Comparison of ENCODE assay signal across 18 cellular contexts in genomic region chr14:102450206-102451063, GRCh38. TPM values are rescaled to one million over a fixed set of nuclear protein-coding genes. Genes with fewer than 3 reads are reported as not detected.
DNase-seq lines count a peak whose midpoint lies in the region; ATAC-seq and TF ChIP-seq lines count a peak whose summit lies in the region.
"Had no signal": no experiment of that assay in that cellular context is flagged by ENCODE, and none has a peak within 500 bp of the region (broad histone marks: within the 10 kb centered on the region; RNA-seq: fewer than 3 reads in every experiment).

No MANE protein-coding gene starts in this region.

- H3K4me3 Mint-ChIP-seq in nephron progenitor cell, result no peak overlapping the region
- H3K4me3 Mint-ChIP-seq: CD8-positive, alpha-beta T cell had no signal

- H3K27ac ChIP-seq in right atrium auricular region (no peak overlapping the region), heart right ventricle (peak overlapping the region in 9 of 10 donors; percentile 44 to 75 (median 66)), OCI-LY7 (ENCODE audit: low read depth, low read length, poor library complexity, severe bottlenecking) (no peak overlapping the region), uterus (no peak overlapping the region)
- H3K27ac ChIP-seq: BLaER1, GM23248, KMS-11, PC-9 had no signal

- no peak for DNase-seq in Right ventricle myocardium superior
- no peak for DNase-seq in right atrium auricular region (ENCODE audit: low spot score)
- DNase-seq in heart right ventricle, result no peak
- no peak for DNase-seq in nephron progenitor cell
- no peak for DNase-seq in SHP77 (lab: John Stamatoyannopoulos, UW)
- DNase-seq in AG08396 (ENCODE audit: low spot score), result no peak
- no peak for DNase-seq in OCI-LY7 (ENCODE audit: low spot score)
- no peak for DNase-seq in uterus
- DNase-seq: CD8-positive, alpha-beta T cell; DMS79; GM23248; NCI-H1436; NCI-H2029; NCI-H2171 treated with DMSO at 0.1 percent for 48 hours; NCI-H774; PC-9 had no signal

- H3K9me3 ChIP-seq in right atrium auricular region (no peaks in the 10 kb centered on the region), heart right ventricle (no peaks in the 10 kb centered on the region), OCI-LY7 (ENCODE audit: low read length) (no peaks in the 10 kb centered on the region), uterus (no peaks in the 10 kb centered on the region)
- H3K9me3 ChIP-seq: BLaER1 had no signal

- no peaks in the 10 kb centered on the region for H3K27me3 Mint-ChIP-seq in nephron progenitor cell (ENCODE audit: low read depth, poor library complexity)

- ATAC-seq in Right ventricle myocardium superior (ENCODE audit: poor library complexity) (peak; percentile 68), heart right ventricle (peak in 7 of 8 donors; percentile 38 to 80 (median 72))
- ATAC-seq: CD8-positive, alpha-beta T cell had no signal

- no peaks in the 10 kb centered on the region for H3K79me2 ChIP-seq in OCI-LY7 (ENCODE audit: insufficient read depth, low read depth, low read length)

- H3K4me3 ChIP-seq in right atrium auricular region (no peak overlapping the region), heart right ventricle (no peak overlapping the region), OCI-LY7 (ENCODE audit: low read depth, low read length, poor library complexity, severe bottlenecking) (no peak overlapping the region), uterus (no peak overlapping the region)
- H3K4me3 ChIP-seq: BLaER1, GM23248, PC-9 had no signal

- H2AFZ ChIP-seq in OCI-LY7 (ENCODE audit: low read length), result no peak overlapping the region
- H2AFZ ChIP-seq: GM23248, PC-9 had no signal

- 82% methylated on average over 17 of the region's 17 CpGs for WGBS in heart right ventricle, 2 donors

- TF ChIP-seq POLR2A in uterus (IDR thresholded peaks at IDR 0.05), result no peak

- H3K27ac Mint-ChIP-seq in nephron progenitor cell, result peak overlapping the region; percentile 69
- H3K27ac Mint-ChIP-seq: CD8-positive, alpha-beta T cell had no signal

- peaks cover 53% of the 10 kb centered on the region for H3K36me3 Mint-ChIP-seq in nephron progenitor cell (ENCODE audit: low read depth)

- H3K4me1 ChIP-seq in right atrium auricular region (no peaks in the 10 kb centered on the region), heart right ventricle (peaks cover 0 to 12% (median 0%) of the 10 kb centered on the region in 9 donors), OCI-LY7 (ENCODE audit: insufficient read depth, low read length, poor library complexity, severe bottlenecking) (no peaks in the 10 kb centered on the region), uterus (no peaks in the 10 kb centered on the region)
- H3K4me1 ChIP-seq: BLaER1 had no signal

- H3K4me2 ChIP-seq in OCI-LY7 (ENCODE audit: low read length), result no peak overlapping the region
- H3K4me2 ChIP-seq: BLaER1, KMS-11, PC-9 had no signal

- no peaks in the 10 kb centered on the region for H4K20me1 ChIP-seq in OCI-LY7 (ENCODE audit: insufficient read depth, low read length)
- H4K20me1 ChIP-seq: BLaER1 had no signal

- H3K9me3 Mint-ChIP-seq in nephron progenitor cell, result no peaks in the 10 kb centered on the region
- H3K9me3 Mint-ChIP-seq: CD8-positive, alpha-beta T cell had no signal

- TF ChIP-seq CTCF in right atrium auricular region (IDR thresholded peaks at IDR 0.05) (no peak), heart right ventricle (IDR thresholded peaks at IDR 0.05) (no peak), nephron progenitor cell (IDR thresholded peaks at IDR 0.05) (no peak), OCI-LY7 (conservative IDR thresholded peaks at IDR 0.05; ENCODE audit: low read length) (no peak), uterus (IDR thresholded peaks at IDR 0.05) (no peak)

- BruUV-seq in OCI-LY7 (replicated peaks; lab: Mats Ljungman, UMichigan), result no TSS peak

- CTCF ChIA-PET in OCI-LY7 (lab: Charles Lee; ENCODE audit: unreplicated experiment), result no interaction called here

- intact Hi-C loops in Right ventricle myocardium superior (cut with DNase I), result no loop called here
- intact Hi-C loops in heart right ventricle (cut with DNase I), result loop anchor here in 1 of 10 donors (2.0 kb wide), 1 partner anchor 48 kb away; no protein-coding TSS in a partner anchor
- intact Hi-C loops in OCI-LY7 (cut with micrococcal nuclease; ENCODE audit: unreplicated experiment), result no loop called here
- intact Hi-C loops in uterus (cut with DNase I; ENCODE audit: low total_unique reads), result no loop called here

- H3K4me1 Mint-ChIP-seq in nephron progenitor cell, result no peaks in the 10 kb centered on the region

- H3K27me3 ChIP-seq in right atrium auricular region (no peaks in the 10 kb centered on the region), heart right ventricle (no peaks in the 10 kb centered on the region), uterus (no peaks in the 10 kb centered on the region)
- H3K27me3 ChIP-seq: BLaER1 had no signal

- H3K36me3 ChIP-seq in right atrium auricular region (peaks cover 68% of the 10 kb centered on the region), heart right ventricle (peaks cover 0 to 100% (median 50%) of the 10 kb centered on the region in 9 donors), OCI-LY7 (ENCODE audit: insufficient read depth, low read length) (no peaks in the 10 kb centered on the region), uterus (no peaks in the 10 kb centered on the region)

- POLR2A ChIA-PET in OCI-LY7 (lab: Charles Lee), result interaction anchor here (0.8 kb wide), 1 partner anchor 356 kb away, joined by 3 read pairs; no protein-coding TSS in a partner anchor

- H3K9me2 ChIP-seq in OCI-LY7 (ENCODE audit: insufficient read depth, low read length), result no peaks in the 10 kb centered on the region

RNA-seq across cellular contexts. Expression of gene ANKRD9, which starts 59.1 kb away (rescaled TPM):
- total RNA-seq in Right ventricle myocardium superior (159 TPM), right atrium auricular region (100 to 1,000 TPM; 144 to 158 TPM), heart right ventricle (100 to 1,000 TPM in 8 of 10 donors, 10 to 100 TPM in 2; 94.4 to 264 (median 124) TPM), OCI-LY7 (2022) (1.5 and 1.9 TPM in 2 replicates), uterus (10 to 100 TPM in 1 of 4 donors, 1 to 10 TPM in 3; 1.8 to 16.5 (median 7.5) TPM)
- 100 to 1,000 TPM; 102 to 117 TPM for polyA plus RNA-seq in heart right ventricle
- total RNA-seq in OCI-LY7 (2014; rRNA removed; shearing (Covaris generic)), result 1.1 and 1.2 TPM in 2 replicates

Comparison
In these comparisons a context has a peak if more than half of its experiments do, and no peak if none do; other contexts are left out.
1. H3K27ac ChIP-seq: peak in heart right ventricle (9 of 10); none in right atrium auricular region (0 of 2), OCI-LY7 (single experiment) and uterus (0 of 2).